In the genomic region with DNA sequence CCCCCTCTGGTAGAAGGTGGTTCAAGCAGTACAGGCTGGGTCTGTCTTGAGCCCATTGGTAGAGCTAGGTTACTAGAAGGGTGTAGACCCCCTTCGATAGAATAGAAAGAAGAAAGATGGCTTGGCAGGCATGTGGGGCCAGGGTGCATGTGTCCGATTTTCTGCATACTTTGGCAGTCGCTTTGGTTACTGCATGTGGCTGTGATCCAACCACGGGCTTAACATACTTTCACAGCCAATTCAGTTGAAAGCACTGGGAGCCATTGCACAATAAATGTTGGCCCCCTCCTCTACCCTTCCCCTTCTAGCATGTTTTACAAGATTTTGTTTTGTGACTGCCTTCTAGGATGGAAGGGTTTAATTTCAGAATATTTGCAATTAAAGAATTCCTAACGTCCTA, we compare ENCODE assay signal across 31 cellular contexts. TPM values are rescaled to one million over a fixed set of nuclear protein-coding genes. Genes with fewer than 3 reads are reported as not detected.
DNase-seq lines count a peak whose midpoint lies in the region; ATAC-seq and TF ChIP-seq lines count a peak whose summit lies in the region.
"Had no signal": no experiment of that assay in that cellular context is flagged by ENCODE, and none has a peak within 500 bp of the region (broad histone marks: within the 10 kb centered on the region; RNA-seq: fewer than 3 reads in every experiment).

No MANE protein-coding gene starts in this region.

- ATAC-seq in activated T-helper 17 cell treated with anti-CD3 and anti-CD28 coated beads, Interleukin-2, amount 50 U/mL, for 72 hours (replicated peaks): no peak
- ATAC-seq: activated CD4-positive, alpha-beta T cell treated with anti-CD3 and anti-CD28 coated beads for 36 hours; foreskin keratinocyte; heart right ventricle; PC-3; stimulated activated memory B cell treated with anti-CD40 and anti-IgM and Interleukin-4, amounts not matched to agents 10 μg/mL and 1 μg/mL and 100 μg/mL, for 72 hours; upper lobe of right lung had no signal

- H3K27ac Mint-ChIP-seq in T-helper 2 cell treated with Interferon-gamma antibody and Interleukin-4, amounts not matched to agents 5 μg/mL and 100 μg/mL, for 36 hours: no peak overlapping the region
- H3K27ac Mint-ChIP-seq in activated T-helper 17 cell treated with anti-CD3 and anti-CD28 coated beads, Interleukin-2, amount 50 U/mL, for 72 hours: no peak overlapping the region
- H3K27ac Mint-ChIP-seq in neural progenitor cell: peak overlapping the region; percentile 92
- H3K27ac Mint-ChIP-seq: activated CD4-positive, alpha-beta T cell treated with anti-CD3 and anti-CD28 coated beads for 36 hours; stimulated activated memory B cell treated with anti-CD40 and anti-IgM and Interleukin-4, amounts not matched to agents 10 μg/mL and 1 μg/mL and 100 μg/mL, for 72 hours; T-helper 1 cell treated with Interleukin-12 subunit alpha and Interleukin-12 subunit beta and Interleukin-4 antibody, amounts not matched to agents 30 μg/mL and 1 μg/mL, for 36 hours had no signal

- TF ChIP-seq CTCF in Loucy (conservative IDR thresholded peaks at IDR 0.05; ENCODE audit: low read length) (no peak), neural progenitor cell (IDR thresholded peaks at IDR 0.05) (no peak)

- H3K9me2 ChIP-seq in Loucy (replicated peaks; ENCODE audit: low read depth, low read length): no peaks in the 10 kb centered on the region
- H3K9me2 ChIP-seq: SK-N-SH had no signal

- H4K20me1 ChIP-seq in Loucy (ENCODE audit: insufficient read depth, low read length, poor library complexity, severe bottlenecking): peaks cover 45% of the 10 kb centered on the region
- H4K20me1 ChIP-seq in neural progenitor cell (ENCODE audit: low read depth): peaks cover 95% of the 10 kb centered on the region

- no peak for DNase-seq in T-helper 2 cell treated with Interferon-gamma antibody and Interleukin-4, amounts not matched to agents 5 μg/mL and 100 μg/mL, for 36 hours (ENCODE audit: low spot score)
- DNase-seq in T-helper 2 cell: no peak
- DNase-seq in neural progenitor cell (ENCODE audit: low spot score): no peak
- no peak for DNase-seq in middle frontal gyrus (ENCODE audit: extremely low spot score, low spot score)
- DNase-seq in GM19240 (ENCODE audit: insufficient read length, low spot score): no peak
- no peak for DNase-seq in NCI-H345 treated with DMSO at 0.1 percent for 48 hours (lab: John Stamatoyannopoulos, UW; ENCODE audit: unreplicated experiment)
- DNase-seq: 8988T; activated CD4-positive, alpha-beta T cell treated with anti-CD3 and anti-CD28 coated beads for 36 hours; activated gamma-delta T cell treated with Interleukin-2 at 50 U/mL for 16 hours; activated T-cell treated with anti-CD3 and anti-CD28 coated beads, Interleukin-2, amount 50 U/mL, for 1 hour; Caco-2; dermis blood vessel endothelial cell; DMS79; esophagus squamous epithelium; foreskin keratinocyte; heart right ventricle; left ventricle myocardium inferior; MG63; NCI-H1436; NCI-H2081; NCI-H526; nucleus accumbens; PC-3; SK-N-SH; upper lobe of right lung had no signal

- peaks cover 4% of the 10 kb centered on the region for H3K9me3 Mint-ChIP-seq in T-helper 2 cell treated with Interferon-gamma antibody and Interleukin-4, amounts not matched to agents 5 μg/mL and 100 μg/mL, for 36 hours
- no peaks in the 10 kb centered on the region for H3K9me3 Mint-ChIP-seq in activated T-helper 17 cell treated with anti-CD3 and anti-CD28 coated beads, Interleukin-2, amount 50 U/mL, for 72 hours
- H3K9me3 Mint-ChIP-seq in neural progenitor cell: no peaks in the 10 kb centered on the region
- H3K9me3 Mint-ChIP-seq: stimulated activated memory B cell treated with anti-CD40 and anti-IgM and Interleukin-4, amounts not matched to agents 10 μg/mL and 1 μg/mL and 100 μg/mL, for 72 hours had no signal

- H3K4me3 ChIP-seq in Loucy (ENCODE audit: low read length, poor library complexity, severe bottlenecking) (peak overlapping the region; percentile 12), neural progenitor cell (no peak overlapping the region)
- H3K4me3 ChIP-seq: esophagus squamous epithelium, heart right ventricle, left ventricle myocardium inferior, MG63, prostate gland, suprapubic skin, upper lobe of right lung had no signal

- peak overlapping the region; percentile 24 for H3K4me3 Mint-ChIP-seq in T-helper 2 cell treated with Interferon-gamma antibody and Interleukin-4, amounts not matched to agents 5 μg/mL and 100 μg/mL, for 36 hours
- H3K4me3 Mint-ChIP-seq in activated T-helper 17 cell treated with anti-CD3 and anti-CD28 coated beads, Interleukin-2, amount 50 U/mL, for 72 hours: peak overlapping the region; percentile 99
- peak overlapping the region; percentile 49 for H3K4me3 Mint-ChIP-seq in neural progenitor cell
- H3K4me3 Mint-ChIP-seq: activated CD4-positive, alpha-beta T cell treated with anti-CD3 and anti-CD28 coated beads for 36 hours; stimulated activated memory B cell treated with anti-CD40 and anti-IgM and Interleukin-4, amounts not matched to agents 10 μg/mL and 1 μg/mL and 100 μg/mL, for 72 hours had no signal

- peaks cover 10% of the 10 kb centered on the region; the same call in 1 of the 2 replicates for H3K36me3 ChIP-seq in Loucy (ENCODE audit: insufficient read depth, low read length)
- peaks cover 24% of the 10 kb centered on the region for H3K36me3 ChIP-seq in neural progenitor cell
- H3K36me3 ChIP-seq: prostate gland had no signal

- H3K4me1 Mint-ChIP-seq in T-helper 2 cell treated with Interferon-gamma antibody and Interleukin-4, amounts not matched to agents 5 μg/mL and 100 μg/mL, for 36 hours (ENCODE audit: low read depth): peaks cover 65% of the 10 kb centered on the region
- H3K4me1 Mint-ChIP-seq in activated T-helper 17 cell treated with anti-CD3 and anti-CD28 coated beads, Interleukin-2, amount 50 U/mL, for 72 hours: peaks cover 58% of the 10 kb centered on the region
- peaks cover 48% of the 10 kb centered on the region for H3K4me1 Mint-ChIP-seq in neural progenitor cell

- H3K79me2 ChIP-seq in Loucy (ENCODE audit: insufficient read depth, low read length): peaks cover 15% of the 10 kb centered on the region
- H3K79me2 ChIP-seq in neural progenitor cell (ENCODE audit: low read depth): peaks cover 98% of the 10 kb centered on the region

- H3K36me3 Mint-ChIP-seq in T-helper 2 cell treated with Interferon-gamma antibody and Interleukin-4, amounts not matched to agents 5 μg/mL and 100 μg/mL, for 36 hours (ENCODE audit: low read depth): peaks cover 74% of the 10 kb centered on the region
- peaks cover 97% of the 10 kb centered on the region for H3K36me3 Mint-ChIP-seq in activated T-helper 17 cell treated with anti-CD3 and anti-CD28 coated beads, Interleukin-2, amount 50 U/mL, for 72 hours (ENCODE audit: low read depth)
- H3K36me3 Mint-ChIP-seq in neural progenitor cell: peaks cover 40% of the 10 kb centered on the region

- no peak overlapping the region for H2AFZ ChIP-seq in Loucy (ENCODE audit: low read length)
- no peak overlapping the region for H2AFZ ChIP-seq in neural progenitor cell (replicated peaks)

- H3K4me2 ChIP-seq in Loucy (ENCODE audit: low read depth, low read length, poor library complexity, severe bottlenecking) (peak overlapping the region; percentile 40), neural progenitor cell (no peak overlapping the region)
- H3K4me2 ChIP-seq: SK-N-SH had no signal

- H3F3A ChIP-seq in Loucy (ENCODE audit: low read depth): peaks cover 6% of the 10 kb centered on the region; the same call in 1 of the 2 replicates
- peaks cover 4% of the 10 kb centered on the region for H3F3A ChIP-seq in neural progenitor cell (ENCODE audit: low read depth)

- H3K9ac ChIP-seq in Loucy (ENCODE audit: low read depth, low read length, poor library complexity, severe bottlenecking) (no peak overlapping the region), neural progenitor cell (no peak overlapping the region)
- H3K9ac ChIP-seq: SK-N-SH had no signal

- no peaks in the 10 kb centered on the region for H3K27me3 Mint-ChIP-seq in T-helper 2 cell treated with Interferon-gamma antibody and Interleukin-4, amounts not matched to agents 5 μg/mL and 100 μg/mL, for 36 hours (ENCODE audit: low read depth)
- no peaks in the 10 kb centered on the region for H3K27me3 Mint-ChIP-seq in activated T-helper 17 cell treated with anti-CD3 and anti-CD28 coated beads, Interleukin-2, amount 50 U/mL, for 72 hours
- H3K27me3 Mint-ChIP-seq in neural progenitor cell (ENCODE audit: insufficient read depth, low read depth): no peaks in the 10 kb centered on the region
- H3K27me3 Mint-ChIP-seq: activated CD4-positive, alpha-beta T cell treated with anti-CD3 and anti-CD28 coated beads for 36 hours; stimulated activated memory B cell treated with anti-CD40 and anti-IgM and Interleukin-4, amounts not matched to agents 10 μg/mL and 1 μg/mL and 100 μg/mL, for 72 hours had no signal

- H3K27me3 ChIP-seq in Loucy (ENCODE audit: insufficient read depth, low read length, poor library complexity, severe bottlenecking): no peaks in the 10 kb centered on the region
- no peaks in the 10 kb centered on the region for H3K27me3 ChIP-seq in neural progenitor cell
- H3K27me3 ChIP-seq: esophagus squamous epithelium, foreskin keratinocyte, heart right ventricle, MG63, suprapubic skin, upper lobe of right lung had no signal

- H3K4me1 ChIP-seq in Loucy (ENCODE audit: insufficient read depth, low read length, poor library complexity, severe bottlenecking) (peaks cover 18% of the 10 kb centered on the region), neural progenitor cell (peaks cover 6% of the 10 kb centered on the region)

- H3K9me3 ChIP-seq in Loucy (ENCODE audit: insufficient read depth, low read depth, low read length) (no peaks in the 10 kb centered on the region), neural progenitor cell (ENCODE audit: low read depth) (no peaks in the 10 kb centered on the region)
- H3K9me3 ChIP-seq: Caco-2, esophagus squamous epithelium, heart right ventricle, left ventricle myocardium inferior, MG63, prostate gland, SK-N-SH, suprapubic skin, upper lobe of right lung had no signal

- no peak overlapping the region for H3K27ac ChIP-seq in neural progenitor cell
- H3K27ac ChIP-seq: esophagus squamous epithelium, foreskin keratinocyte, heart right ventricle, left ventricle myocardium inferior, prostate gland, suprapubic skin, upper lobe of right lung had no signal

RNA-seq across cellular contexts. Expression of a gene that starts 7.2 kb away (rescaled TPM):
- 10 to 100 TPM; 40.3 to 43.9 TPM for total RNA-seq in activated T-helper 17 cell treated with anti-CD3 and anti-CD28 coated beads, Interleukin-2, amount 50 U/mL, for 72 hours
- 31.5 and 72.4 TPM in 2 replicates for total RNA-seq in neural progenitor cell (ENCODE audit: low replicate concordance)

Comparison
In these comparisons a context has a peak if more than half of its experiments do, and no peak if none do; other contexts are left out.
1. H3K4me3 Mint-ChIP-seq: peak in every context shown above with its lines; median percentile 99 in activated T-helper 17 cell treated with anti-CD3 and anti-CD28 coated beads, Interleukin-2, amount 50 U/mL, for 72 hours; 49 in neural progenitor cell; 24 in T-helper 2 cell treated with Interferon-gamma antibody and Interleukin-4, amounts not matched to agents 5 μg/mL and 100 μg/mL, for 36 hours.